Comparison of ENCODE assay signal across 8 cellular contexts in the genomic region with DNA sequence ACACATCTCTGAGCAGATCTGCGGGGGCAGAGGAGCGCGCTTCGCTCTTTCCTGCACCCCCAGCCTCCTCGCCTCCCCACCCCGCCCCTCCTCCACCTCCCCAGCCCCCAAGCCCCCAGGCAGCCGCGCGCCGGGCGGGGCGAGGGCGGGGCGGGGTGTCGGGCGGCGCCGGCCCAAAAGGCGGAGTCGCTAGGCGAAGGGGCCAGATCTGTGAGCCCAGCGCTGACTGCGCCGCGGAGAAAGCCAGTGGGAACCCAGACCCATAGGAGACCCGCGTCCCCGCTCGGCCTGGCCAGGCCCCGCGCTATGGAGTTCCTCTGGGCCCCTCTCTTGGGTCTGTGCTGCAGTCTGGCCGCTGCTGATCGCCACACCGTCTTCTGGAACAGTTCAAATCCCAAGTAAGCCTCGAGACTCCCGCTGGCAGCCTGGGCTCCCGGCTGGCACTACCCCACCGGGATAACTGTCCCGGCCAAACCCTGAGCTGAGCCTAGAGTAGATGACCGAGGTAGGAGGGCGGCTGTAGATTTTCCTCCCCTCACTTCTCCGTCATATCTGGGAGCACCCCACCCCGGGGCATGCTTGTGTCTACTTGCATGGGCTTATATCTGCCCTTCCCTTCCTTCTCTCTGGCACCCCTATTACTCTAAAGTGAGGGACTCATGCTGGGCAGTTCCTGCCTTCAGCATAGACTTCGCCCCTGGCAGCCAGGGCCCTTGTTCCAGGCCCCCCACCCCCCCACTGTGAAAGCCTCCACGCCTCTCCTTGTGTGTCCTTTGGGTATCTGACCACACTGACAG. TPM values are rescaled to one million over a fixed set of nuclear protein-coding genes. Genes with fewer than 3 reads are reported as not detected.
A peak's percentile ranks its signal among the peaks of the same experiment; 100 is the strongest.
DNase-seq lines count a peak whose midpoint lies in the region; ATAC-seq and TF ChIP-seq lines count a peak whose summit lies in the region.

A gene with protein sequence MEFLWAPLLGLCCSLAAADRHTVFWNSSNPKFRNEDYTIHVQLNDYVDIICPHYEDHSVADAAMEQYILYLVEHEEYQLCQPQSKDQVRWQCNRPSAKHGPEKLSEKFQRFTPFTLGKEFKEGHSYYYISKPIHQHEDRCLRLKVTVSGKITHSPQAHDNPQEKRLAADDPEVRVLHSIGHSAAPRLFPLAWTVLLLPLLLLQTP (plus strand): TSS at position 205 of the 797 bp plus-strand sequence. CDS start 102 bp downstream, at position 307.

- intact Hi-C loops in CD8-positive, alpha-beta T cell (cut with DNase I, micrococcal nuclease), result loop anchor here (1.0 to 5.0 kb wide), 3 partner anchors 7 to 67 kb away; a partner anchor contains a TSS
- intact Hi-C loops in activated CD4-positive, alpha-beta memory T cell treated with anti-CD3 and anti-CD28 coated beads for 36 hours (cut with micrococcal nuclease), result loop anchor here (2.0 kb wide), 1 partner anchor 39 kb away; no protein-coding TSS in a partner anchor
- intact Hi-C loops in lower lobe of right lung (cut with DNase I), result no loop called here

- peak in 5 of 7 experiments; percentile 36 to 61 (median 45) for DNase-seq in CD8-positive, alpha-beta T cell
- DNase-seq in LNCaP clone FGC (ENCODE audit: low read depth) (no peak), lower lobe of right lung (peak; percentile 84)
- DNase-seq in activated CD4-positive, alpha-beta memory T cell treated with anti-CD3 and anti-CD28 coated beads for 36 hours, result peak; percentile 45
- peak in 2 of 3 donors; percentile 9 to 23 for DNase-seq in effector memory CD4-positive, alpha-beta T cell
- DNase-seq in stimulated activated CD8-positive, alpha-beta memory T cell treated with anti-CD3 and anti-CD28 coated beads, Interleukin-2, amount 100 ng/mL, for 48 hours (ENCODE audit: low read depth in 2 of 2), result peak; percentile 11 to 25

- H3K36me3 ChIP-seq in CD8-positive, alpha-beta T cell (ENCODE audit: insufficient read depth, low read length), result no peaks in the 10 kb centered on the region
- no peaks in the 10 kb centered on the region for H3K36me3 ChIP-seq in effector memory CD4-positive, alpha-beta T cell (ENCODE audit: control insufficient read depth, insufficient read depth, low read length)
- peaks cover 31% of the 10 kb centered on the region for H3K36me3 ChIP-seq in lower lobe of right lung

- no peaks in the 10 kb centered on the region for H3K9me3 ChIP-seq in CD8-positive, alpha-beta T cell (ENCODE audit: low read length)
- no peaks in the 10 kb centered on the region for H3K9me3 ChIP-seq in effector memory CD4-positive, alpha-beta T cell (ENCODE audit: control insufficient read depth, low read length)
- H3K9me3 ChIP-seq in lower lobe of right lung, result no peaks in the 10 kb centered on the region

- H3K4me3 Mint-ChIP-seq in CD8-positive, alpha-beta T cell, result peak within 1 kb of the TSS; percentile 86
- H3K4me3 Mint-ChIP-seq in activated CD4-positive, alpha-beta memory T cell treated with anti-CD3 and anti-CD28 coated beads for 36 hours, result peak within 1 kb of the TSS; percentile 64

- peaks cover 36% of the 10 kb centered on the region for H3K4me1 ChIP-seq in CD8-positive, alpha-beta T cell (ENCODE audit: insufficient read depth, low read length)
- H3K4me1 ChIP-seq in effector memory CD4-positive, alpha-beta T cell (ENCODE audit: control insufficient read depth, insufficient read depth, low read length, poor library complexity, severe bottlenecking), result peaks cover 36% of the 10 kb centered on the region
- peaks cover 75% of the 10 kb centered on the region for H3K4me1 ChIP-seq in lower lobe of right lung

- no peak within 1 kb of the TSS for H3K27ac ChIP-seq in CD8-positive, alpha-beta T cell (ENCODE audit: low read depth, low read length)
- peak within 1 kb of the TSS; percentile 37 for H3K27ac ChIP-seq in effector memory CD4-positive, alpha-beta T cell (ENCODE audit: insufficient read depth, low read length, poor library complexity, severe bottlenecking)
- peak within 1 kb of the TSS; percentile 91 for H3K27ac ChIP-seq in lower lobe of right lung

- CTCF ChIA-PET in CD8-positive, alpha-beta T cell (lab: Charles Lee), result interaction anchor here (0.8 to 4.6 kb wide), 5 partner anchors 8 to 110 kb away, joined by 3 to 24 read pairs (median 5); a partner anchor contains a TSS
- CTCF ChIA-PET in activated CD4-positive, alpha-beta memory T cell treated with anti-CD3 and anti-CD28 coated beads for 36 hours (lab: Charles Lee), result interaction anchor here (1.0 to 4.4 kb wide), 3 partner anchors 37 to 42 kb away, joined by 3 to 15 read pairs (median 11); no protein-coding TSS in a partner anchor

- H3K4me3 ChIP-seq in CD8-positive, alpha-beta T cell (ENCODE audit: low read depth, low read length), result peak within 1 kb of the TSS; percentile 53
- peak within 1 kb of the TSS; percentile 88 for H3K4me3 ChIP-seq in LNCaP clone FGC (ENCODE audit: low read depth, low read length)
- H3K4me3 ChIP-seq in effector memory CD4-positive, alpha-beta T cell (ENCODE audit: insufficient read depth, low read depth, low read length, poor library complexity, severe bottlenecking), result peak within 1 kb of the TSS; percentile 65
- peak within 1 kb of the TSS; percentile 64 for H3K4me3 ChIP-seq in lower lobe of right lung

- H3K27me3 Mint-ChIP-seq in CD8-positive, alpha-beta T cell (ENCODE audit: low read depth), result no peaks in the 10 kb centered on the region
- peaks cover 25% of the 10 kb centered on the region for H3K27me3 Mint-ChIP-seq in activated CD4-positive, alpha-beta memory T cell treated with anti-CD3 and anti-CD28 coated beads for 36 hours

- H3K36me3 Mint-ChIP-seq in CD8-positive, alpha-beta T cell, result peaks cover 13% of the 10 kb centered on the region
- peaks cover 1% of the 10 kb centered on the region for H3K36me3 Mint-ChIP-seq in activated CD4-positive, alpha-beta memory T cell treated with anti-CD3 and anti-CD28 coated beads for 36 hours

- TF ChIP-seq CTCF in CD8-positive, alpha-beta T cell (IDR thresholded peaks at IDR 0.05), result no peak
- no peak for TF ChIP-seq CTCF in LNCaP clone FGC (IDR thresholded peaks at IDR 0.05; ENCODE audit: control insufficient read depth, extremely low read depth, insufficient read depth)
- no peak for TF ChIP-seq CTCF in lower lobe of right lung (IDR thresholded peaks at IDR 0.05)

- H3K9me3 Mint-ChIP-seq in CD8-positive, alpha-beta T cell, result no peaks in the 10 kb centered on the region
- no peaks in the 10 kb centered on the region for H3K9me3 Mint-ChIP-seq in activated CD4-positive, alpha-beta memory T cell treated with anti-CD3 and anti-CD28 coated beads for 36 hours

- ATAC-seq in CD8-positive, alpha-beta T cell, result peak; percentile 47
- ATAC-seq in lower lobe of right lung (peak; percentile 70 to 72), HG03108 (IDR thresholded peaks at IDR 0.05; ENCODE audit: unreplicated experiment) (no peak), GM18511 (IDR thresholded peaks at IDR 0.05; ENCODE audit: unreplicated experiment) (no peak)

- H3K27ac Mint-ChIP-seq in CD8-positive, alpha-beta T cell, result peak within 1 kb of the TSS; percentile 87
- no peak within 1 kb of the TSS for H3K27ac Mint-ChIP-seq in activated CD4-positive, alpha-beta memory T cell treated with anti-CD3 and anti-CD28 coated beads for 36 hours

- peaks cover 45% of the 10 kb centered on the region for H3K4me1 Mint-ChIP-seq in CD8-positive, alpha-beta T cell (ENCODE audit: low read depth)
- peaks cover 30% of the 10 kb centered on the region for H3K4me1 Mint-ChIP-seq in activated CD4-positive, alpha-beta memory T cell treated with anti-CD3 and anti-CD28 coated beads for 36 hours (ENCODE audit: low read depth)

- POLR2A ChIA-PET in CD8-positive, alpha-beta T cell (lab: Charles Lee), result interaction anchor here (0.9 to 1.2 kb wide), 2 partner anchors 13 to 45 kb away, joined by 3 to 6 read pairs; a partner anchor contains a TSS
- POLR2A ChIA-PET in activated CD4-positive, alpha-beta memory T cell treated with anti-CD3 and anti-CD28 coated beads for 36 hours (lab: Charles Lee), result no interaction called here

- no peaks in the 10 kb centered on the region for H3K27me3 ChIP-seq in CD8-positive, alpha-beta T cell (ENCODE audit: insufficient read depth, low read length)
- peaks cover 9% of the 10 kb centered on the region for H3K27me3 ChIP-seq in effector memory CD4-positive, alpha-beta T cell (replicated peaks; ENCODE audit: control insufficient read depth, insufficient read depth, low read length, poor library complexity, severe bottlenecking)
- peaks cover 13% of the 10 kb centered on the region for H3K27me3 ChIP-seq in lower lobe of right lung (ENCODE audit: low read depth)

RNA-seq across cellular contexts. Expression of the gene that starts here (rescaled TPM):
- total RNA-seq in CD8-positive, alpha-beta T cell, result 10 to 100 TPM in 1 of 2 experiments, 1 to 10 TPM in 1; 7.3 to 10.4 TPM
- under 1 TPM in 1 of 2 experiments, not detected in 1; 0.24 TPM for total RNA-seq in activated CD4-positive, alpha-beta memory T cell treated with anti-CD3 and anti-CD28 coated beads for 36 hours
- 144 TPM for total RNA-seq in lower lobe of right lung

Comparison
In these comparisons a context has a peak if more than half of its experiments do, and no peak if none do; other contexts are left out.
1. RNA of the gene that starts here (total RNA-seq): 144 TPM in lower lobe of right lung (single experiment); 7.3 to 10.4 TPM in CD8-positive, alpha-beta T cell and 0.24 TPM in activated CD4-positive, alpha-beta memory T cell treated with anti-CD3 and anti-CD28 coated beads for 36 hours; every median in the first group is over 10 times any median in the second.
2. Peak in DNase-seq in activated CD4-positive, alpha-beta memory T cell treated with anti-CD3 and anti-CD28 coated beads for 36 hours; RNA of the gene not detected or under 1 TPM.
3. ATAC-seq: peak in CD8-positive, alpha-beta T cell (single experiment) and lower lobe of right lung (2 of 2); none in HG03108 (single experiment) and GM18511 (single experiment).
4. Peak in every context shown above with its lines, with median percentiles within 50 percentile points of each other: H3K4me3 ChIP-seq.